22 cellular contexts compared by ENCODE assay signal in the genomic region with DNA sequence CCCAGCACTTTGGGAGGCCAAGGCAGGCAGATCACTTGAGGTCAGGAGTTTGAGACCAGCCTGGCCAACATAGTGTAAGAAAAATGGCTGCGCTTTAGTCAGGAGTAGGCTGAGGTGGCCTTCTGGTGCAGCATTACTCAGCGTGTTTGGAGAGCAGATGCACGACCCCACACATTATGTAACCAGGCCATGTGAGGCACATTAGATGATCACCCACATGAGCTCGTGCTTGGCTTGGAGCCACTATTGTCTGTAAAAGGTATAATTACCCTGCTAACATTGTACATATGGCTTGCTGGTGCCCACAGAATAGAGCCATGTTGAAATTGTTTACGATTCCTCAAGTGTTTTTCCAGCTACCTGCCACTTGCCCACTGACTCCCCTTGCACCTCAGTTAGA. TPM values are rescaled to one million over a fixed set of nuclear protein-coding genes. Genes with fewer than 3 reads are reported as not detected.
DNase-seq lines count a peak whose midpoint lies in the region; ATAC-seq and TF ChIP-seq lines count a peak whose summit lies in the region.
"Had no signal": no experiment of that assay in that cellular context is flagged by ENCODE, and none has a peak within 500 bp of the region (broad histone marks: within the 10 kb centered on the region; RNA-seq: fewer than 3 reads in every experiment).

No MANE protein-coding gene starts in this region.

- no peak overlapping the region for H3K4me3 ChIP-seq in SJCRH30
- H3K4me3 ChIP-seq: GM23248, K562, sigmoid colon had no signal

- TF ChIP-seq CTCF in progenitor cell of endocrine pancreas (IDR thresholded peaks at IDR 0.05; ENCODE audit: unreplicated experiment) = no peak

- no peaks in the 10 kb centered on the region for H3K9me3 Mint-ChIP-seq in progenitor cell of endocrine pancreas (ENCODE audit: low read depth)
- H3K9me3 Mint-ChIP-seq: activated naive CD8-positive, alpha-beta T cell treated with anti-CD3 and anti-CD28 coated beads, Interleukin-2, amount 10 ng/mL, durations not matched to agents 7 days and 5 days; activated T-helper 1 cell treated with anti-CD3 and anti-CD28 coated beads, Interleukin-12 subunit alpha, Interleukin-12 subunit beta, Interleukin-2, Interleukin-4 antibody, amounts not matched to agents 30 ng/mL and 10 ng/mL and 1 ng/mL, durations not matched to agents 14 hours and 24 hours and 36 hours; CD8-positive, alpha-beta memory T cell; T-helper 1 cell treated with Interleukin-12 subunit alpha and Interleukin-12 subunit beta and Interleukin-4 antibody, amounts not matched to agents 30 μg/mL and 1 μg/mL, for 36 hours; WTC11 had no signal

- DNase-seq in NCI-H2029 (lab: John Stamatoyannopoulos, UW) (peak; percentile 38), NCI-H2029 treated with DMSO at 0.1 percent for 48 hours (lab: John Stamatoyannopoulos, UW) (no peak), NCI-H1092 treated with DMSO at 0.1 percent for 48 hours (lab: John Stamatoyannopoulos, UW) (peak; percentile 27), SJCRH30 (peak; percentile 8 to 13), progenitor cell of endocrine pancreas (ENCODE audit: low spot score, unreplicated experiment) (no peak), NCI-H146 (lab: John Stamatoyannopoulos, UW) (no peak)
- DNase-seq: activated naive CD8-positive, alpha-beta T cell treated with anti-CD3 and anti-CD28 coated beads, Interleukin-2, amount 10 ng/mL, durations not matched to agents 7 days and 5 days; CD8-positive, alpha-beta memory T cell; GF-D8; GM23248; left ventricle myocardium superior; NCI-H187; nucleus accumbens; sigmoid colon; stimulated activated CD4-positive, alpha-beta T cell treated with anti-CD3 and anti-CD28 coated beads, Interleukin-1b, Interleukin-23, amount 100 ng/mL, for 48 hours had no signal

- H3K4me3 Mint-ChIP-seq in progenitor cell of endocrine pancreas (ENCODE audit: low read depth) = no peak overlapping the region
- H3K4me3 Mint-ChIP-seq: activated naive CD8-positive, alpha-beta T cell treated with anti-CD3 and anti-CD28 coated beads, Interleukin-2, amount 10 ng/mL, durations not matched to agents 7 days and 5 days; activated T-helper 1 cell treated with anti-CD3 and anti-CD28 coated beads, Interleukin-12 subunit alpha, Interleukin-12 subunit beta, Interleukin-2, Interleukin-4 antibody, amounts not matched to agents 30 ng/mL and 10 ng/mL and 1 ng/mL, durations not matched to agents 14 hours and 24 hours and 36 hours; CD8-positive, alpha-beta memory T cell; T-helper 1 cell treated with Interleukin-12 subunit alpha and Interleukin-12 subunit beta and Interleukin-4 antibody, amounts not matched to agents 30 μg/mL and 1 μg/mL, for 36 hours; WTC11 had no signal

- no peak for ATAC-seq in HG03521 (IDR thresholded peaks at IDR 0.05; ENCODE audit: unreplicated experiment)
- ATAC-seq in HG02938 (IDR thresholded peaks at IDR 0.05; ENCODE audit: unreplicated experiment) = no peak
- ATAC-seq: K562, left ventricle myocardium superior, WTC11 had no signal

- H3K4me1 ChIP-seq in SJCRH30 = peaks cover 13% of the 10 kb centered on the region

- no peaks in the 10 kb centered on the region for H3K9me3 ChIP-seq in SJCRH30 (replicated peaks)
- H3K9me3 ChIP-seq: sigmoid colon had no signal

- H3K36me3 ChIP-seq in SJCRH30 = no peaks in the 10 kb centered on the region
- H3K36me3 ChIP-seq: sigmoid colon had no signal

- no peaks in the 10 kb centered on the region for H3K27me3 ChIP-seq in SJCRH30
- H3K27me3 ChIP-seq: sigmoid colon had no signal

- peak overlapping the region; percentile 41 for H3K27ac Mint-ChIP-seq in progenitor cell of endocrine pancreas
- H3K27ac Mint-ChIP-seq: activated naive CD8-positive, alpha-beta T cell treated with anti-CD3 and anti-CD28 coated beads, Interleukin-2, amount 10 ng/mL, durations not matched to agents 7 days and 5 days; activated T-helper 1 cell treated with anti-CD3 and anti-CD28 coated beads, Interleukin-12 subunit alpha, Interleukin-12 subunit beta, Interleukin-2, Interleukin-4 antibody, amounts not matched to agents 30 ng/mL and 10 ng/mL and 1 ng/mL, durations not matched to agents 14 hours and 24 hours and 36 hours; CD8-positive, alpha-beta memory T cell; T-helper 1 cell treated with Interleukin-12 subunit alpha and Interleukin-12 subunit beta and Interleukin-4 antibody, amounts not matched to agents 30 μg/mL and 1 μg/mL, for 36 hours; WTC11 had no signal

- H3K36me3 Mint-ChIP-seq in progenitor cell of endocrine pancreas (ENCODE audit: insufficient read depth) = no peaks in the 10 kb centered on the region
- H3K36me3 Mint-ChIP-seq: activated naive CD8-positive, alpha-beta T cell treated with anti-CD3 and anti-CD28 coated beads, Interleukin-2, amount 10 ng/mL, durations not matched to agents 7 days and 5 days; CD8-positive, alpha-beta memory T cell; WTC11 had no signal

- H3K27me3 Mint-ChIP-seq in progenitor cell of endocrine pancreas = no peaks in the 10 kb centered on the region
- H3K27me3 Mint-ChIP-seq: activated naive CD8-positive, alpha-beta T cell treated with anti-CD3 and anti-CD28 coated beads, Interleukin-2, amount 10 ng/mL, durations not matched to agents 7 days and 5 days had no signal

- H3K4me1 Mint-ChIP-seq in progenitor cell of endocrine pancreas (ENCODE audit: low read depth) = no peaks in the 10 kb centered on the region

- no peak overlapping the region for H3K27ac ChIP-seq in SJCRH30
- H3K27ac ChIP-seq: epithelial cell of prostate, GM23248, sigmoid colon had no signal

RNA-seq across cellular contexts. Expression of a gene that starts 24.0 kb away (rescaled TPM):
- not detected in 2 replicates for total RNA-seq in SJCRH30 (2014; rRNA removed; shearing (Covaris generic))
- not detected in 2 replicates for total RNA-seq in progenitor cell of endocrine pancreas
- total RNA-seq: activated naive CD8-positive, alpha-beta T cell treated with anti-CD3 and anti-CD28 coated beads, Interleukin-2, amount 10 ng/mL, durations not matched to agents 7 days and 5 days; activated T-helper 1 cell treated with anti-CD3 and anti-CD28 coated beads, Interleukin-12 subunit alpha, Interleukin-12 subunit beta, Interleukin-2, Interleukin-4 antibody, amounts not matched to agents 30 ng/mL and 10 ng/mL and 1 ng/mL, durations not matched to agents 14 hours and 24 hours and 36 hours; CD8-positive, alpha-beta memory T cell; GM23248; K562; left ventricle myocardium superior; sigmoid colon; WTC11 had no signal

Comparison
In these comparisons a context has a peak if more than half of its experiments do, and no peak if none do; other contexts are left out.
1. DNase-seq: peak in NCI-H2029 (single experiment), NCI-H1092 treated with DMSO at 0.1 percent for 48 hours (single experiment) and SJCRH30 (2 of 2); none in NCI-H2029 treated with DMSO at 0.1 percent for 48 hours (single experiment), progenitor cell of endocrine pancreas (single experiment) and NCI-H146 (single experiment).